In the genomic region with DNA sequence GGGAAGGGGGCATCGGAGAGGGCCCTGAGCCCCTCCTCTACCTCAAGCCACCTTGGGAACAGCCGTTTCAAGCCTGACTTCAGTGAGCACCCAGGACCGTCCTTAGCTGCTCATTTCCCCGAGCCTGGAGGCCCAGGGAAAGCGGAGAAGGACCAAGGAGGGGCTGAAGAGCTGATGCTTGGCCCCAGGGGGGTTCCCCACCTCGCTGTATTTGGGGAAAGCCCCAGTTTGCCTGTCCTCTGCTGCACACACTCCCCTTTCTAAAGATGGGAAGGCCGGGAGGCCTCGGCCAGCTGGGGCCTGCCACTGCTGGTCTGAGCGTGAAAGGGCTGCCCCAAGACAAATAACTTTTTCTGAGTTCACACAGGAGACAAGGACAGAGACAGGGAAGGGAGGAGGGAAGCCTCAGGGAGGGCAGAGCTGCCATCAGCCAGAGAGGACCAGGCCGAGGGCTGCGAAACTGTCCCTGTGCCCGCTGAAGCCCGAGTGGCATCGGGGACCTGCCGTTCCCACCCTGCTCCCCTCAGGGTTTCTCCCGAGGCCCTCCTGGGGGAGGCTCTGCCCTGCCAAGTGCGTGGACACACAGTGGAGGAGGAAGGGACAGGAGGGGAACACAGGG, we compare ENCODE assay signal across 1 cellular context.
TF ChIP-seq lines count a peak whose summit lies in the region.

No MANE protein-coding gene starts in this region.

TF ChIP-seq in H1, 55 proteins besides CTCF, POLR2A, EP300 and RAD21:
- no peak for TF ChIP-seq NRF1 (IDR thresholded peaks at IDR 0.05; ENCODE audit: low read depth, low read length)
- TF ChIP-seq NANOG (IDR thresholded peaks at IDR 0.05; ENCODE audit: insufficient read depth, low read depth, low read length, poor library complexity, severe bottlenecking) = no peak
- TF ChIP-seq, protein P1, sequence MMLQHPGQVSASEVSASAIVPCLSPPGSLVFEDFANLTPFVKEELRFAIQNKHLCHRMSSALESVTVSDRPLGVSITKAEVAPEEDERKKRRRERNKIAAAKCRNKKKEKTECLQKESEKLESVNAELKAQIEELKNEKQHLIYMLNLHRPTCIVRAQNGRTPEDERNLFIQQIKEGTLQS (IDR thresholded peaks at IDR 0.05; ENCODE audit: insufficient read depth, low read depth, low read length) = no peak
- no peak for TF ChIP-seq BACH1 (IDR thresholded peaks at IDR 0.05; ENCODE audit: low read length)
- TF ChIP-seq TCF12 (IDR thresholded peaks at IDR 0.05; ENCODE audit: low read depth, low read length) = no peak
- TF ChIP-seq FOSL1 (IDR thresholded peaks at IDR 0.05; ENCODE audit: insufficient read depth, low read depth, low read length) = no peak
- no peak for TF ChIP-seq JUND (IDR thresholded peaks at IDR 0.05; ENCODE audit: low read length)
- no peak for TF ChIP-seq SUZ12 (IDR thresholded peaks at IDR 0.05; ENCODE audit: low read length)
- no peak for TF ChIP-seq MAFK (IDR thresholded peaks at IDR 0.05; ENCODE audit: low read depth, low read length)
- no peak for TF ChIP-seq KDM5A (IDR thresholded peaks at IDR 0.05; ENCODE audit: low read length)
- TF ChIP-seq, protein P2, sequence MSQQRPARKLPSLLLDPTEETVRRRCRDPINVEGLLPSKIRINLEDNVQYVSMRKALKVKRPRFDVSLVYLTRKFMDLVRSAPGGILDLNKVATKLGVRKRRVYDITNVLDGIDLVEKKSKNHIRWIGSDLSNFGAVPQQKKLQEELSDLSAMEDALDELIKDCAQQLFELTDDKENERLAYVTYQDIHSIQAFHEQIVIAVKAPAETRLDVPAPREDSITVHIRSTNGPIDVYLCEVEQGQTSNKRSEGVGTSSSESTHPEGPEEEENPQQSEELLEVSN (IDR thresholded peaks at IDR 0.05) = no peak
- TF ChIP-seq CHD1 (IDR thresholded peaks at IDR 0.05; ENCODE audit: low read depth, low read length) = no peak
- no peak for TF ChIP-seq SIN3A (conservative IDR thresholded peaks at IDR 0.05 in 1 of 2, IDR thresholded peaks at IDR 0.05 in 1 of 2; ENCODE audit: low read depth in 1 of 2, low read length in 2 of 2)
- no peak for TF ChIP-seq TEAD4 (IDR thresholded peaks at IDR 0.05; ENCODE audit: low read depth, low read length)
- TF ChIP-seq CTBP2 (IDR thresholded peaks at IDR 0.05; ENCODE audit: borderline replicate concordance, insufficient read depth, insufficient read length, low read length) = no peak
- no peak for TF ChIP-seq TAF7 (optimal IDR thresholded peaks at IDR 0.05; ENCODE audit: borderline replicate concordance, low read depth, low read length)
- no peak for TF ChIP-seq GABPA (IDR thresholded peaks at IDR 0.05; ENCODE audit: borderline replicate concordance, insufficient read depth, low read length)
- TF ChIP-seq EGR1 (IDR thresholded peaks at IDR 0.05; ENCODE audit: borderline replicate concordance, low read depth, low read length) = no peak
- no peak for TF ChIP-seq SP2 (IDR thresholded peaks at IDR 0.05; ENCODE audit: low read length)
- no peak for TF ChIP-seq SIX5 (IDR thresholded peaks at IDR 0.05; ENCODE audit: low read depth, low read length)
